24 cellular contexts compared by ENCODE assay signal in the genomic region with DNA sequence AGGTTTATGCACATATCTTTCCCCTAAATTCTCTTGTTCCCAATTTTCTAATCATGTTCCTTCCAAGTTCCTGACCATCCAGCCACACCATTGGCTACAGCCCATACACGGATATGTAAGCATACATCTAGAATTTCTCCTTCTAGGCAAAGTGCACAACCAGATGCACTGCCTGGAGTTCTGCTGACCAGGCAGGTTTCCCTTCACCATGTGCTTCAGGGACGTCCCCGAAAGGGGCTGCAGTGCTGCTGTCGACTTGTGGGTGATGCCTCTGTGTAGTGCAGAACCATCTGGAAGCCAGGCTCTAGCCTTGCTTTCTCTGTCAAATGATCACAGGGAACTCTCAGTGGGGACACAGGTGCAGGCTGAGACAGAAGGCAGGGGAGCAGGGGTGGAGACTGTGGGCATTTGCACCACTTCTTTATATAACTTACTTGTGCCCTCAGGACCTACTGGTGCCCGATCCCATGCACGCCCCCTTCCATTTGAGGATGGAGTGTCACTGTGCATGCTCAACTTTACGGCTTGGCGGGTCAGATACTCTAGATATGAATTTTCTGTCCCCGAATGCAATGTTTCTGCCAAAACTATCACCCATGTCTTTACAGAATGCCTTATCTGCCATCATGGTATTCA. TPM values are rescaled to one million over a fixed set of nuclear protein-coding genes. Genes with fewer than 3 reads are reported as not detected.
"Had no signal": no experiment of that assay in that cellular context is flagged by ENCODE, and none has a peak within 500 bp of the region (broad histone marks: within the 10 kb centered on the region; RNA-seq: fewer than 3 reads in every experiment).

No MANE protein-coding gene starts in this region.

- H3K36me3 Mint-ChIP-seq: activated CD8-positive, alpha-beta memory T cell treated with anti-CD3 and anti-CD28 coated beads, Interleukin-2, amount 10 ng/mL, durations not matched to agents 7 days and 5 days; activated naive CD8-positive, alpha-beta T cell treated with anti-CD3 and anti-CD28 coated beads for 36 hours had no signal

- H3K9me3 Mint-ChIP-seq: activated B cell treated with CpG ODN at 0.5 μM for 24 hours; activated CD4-positive, alpha-beta T cell treated with anti-CD3 and anti-CD28 coated beads, Interleukin-2, amount 10 ng/mL, durations not matched to agents 24 days and 14 days; activated naive CD8-positive, alpha-beta T cell treated with anti-CD3 and anti-CD28 coated beads for 36 hours; activated T-cell treated with anti-CD3 and anti-CD28 coated beads, Interleukin-2, amount 50 U/mL, for 24 hours; activated T-helper 1 cell treated with anti-CD3 and anti-CD28 coated beads, Interleukin-12 subunit alpha, Interleukin-12 subunit beta, Interleukin-2, Interleukin-4 antibody, amounts not matched to agents 30 ng/mL and 10 ng/mL and 1 ng/mL, durations not matched to agents 14 hours and 24 hours and 36 hours had no signal

- H3K27me3 Mint-ChIP-seq: activated B cell treated with CpG ODN at 0.5 μM for 24 hours; activated CD4-positive, alpha-beta T cell treated with anti-CD3 and anti-CD28 coated beads, Interleukin-2, amount 10 ng/mL, durations not matched to agents 24 days and 14 days; activated CD8-positive, alpha-beta memory T cell treated with anti-CD3 and anti-CD28 coated beads, Interleukin-2, amount 10 ng/mL, durations not matched to agents 7 days and 5 days; activated naive CD8-positive, alpha-beta T cell treated with anti-CD3 and anti-CD28 coated beads for 36 hours; activated T-cell treated with anti-CD3 and anti-CD28 coated beads, Interleukin-2, amount 50 U/mL, for 24 hours had no signal

- H3K4me3 Mint-ChIP-seq: activated B cell treated with CpG ODN at 0.5 μM for 24 hours; activated CD4-positive, alpha-beta T cell treated with anti-CD3 and anti-CD28 coated beads, Interleukin-2, amount 10 ng/mL, durations not matched to agents 24 days and 14 days; activated CD8-positive, alpha-beta memory T cell treated with anti-CD3 and anti-CD28 coated beads, Interleukin-2, amount 10 ng/mL, durations not matched to agents 7 days and 5 days; activated naive CD4-positive, alpha-beta T cell treated with anti-CD3 and anti-CD28 coated beads for 36 hours; activated naive CD8-positive, alpha-beta T cell treated with anti-CD3 and anti-CD28 coated beads for 36 hours; activated T-cell treated with anti-CD3 and anti-CD28 coated beads, Interleukin-2, amount 50 U/mL, for 24 hours; activated T-helper 1 cell treated with anti-CD3 and anti-CD28 coated beads, Interleukin-12 subunit alpha, Interleukin-12 subunit beta, Interleukin-2, Interleukin-4 antibody, amounts not matched to agents 30 ng/mL and 10 ng/mL and 1 ng/mL, durations not matched to agents 14 hours and 24 hours and 36 hours had no signal

- H3K27ac Mint-ChIP-seq: activated B cell treated with CpG ODN at 0.5 μM for 24 hours; activated CD4-positive, alpha-beta T cell treated with anti-CD3 and anti-CD28 coated beads, Interleukin-2, amount 10 ng/mL, durations not matched to agents 24 days and 14 days; activated CD8-positive, alpha-beta memory T cell treated with anti-CD3 and anti-CD28 coated beads, Interleukin-2, amount 10 ng/mL, durations not matched to agents 7 days and 5 days; activated naive CD4-positive, alpha-beta T cell treated with anti-CD3 and anti-CD28 coated beads for 36 hours; activated naive CD8-positive, alpha-beta T cell treated with anti-CD3 and anti-CD28 coated beads for 36 hours; activated T-cell treated with anti-CD3 and anti-CD28 coated beads, Interleukin-2, amount 50 U/mL, for 24 hours; activated T-helper 1 cell treated with anti-CD3 and anti-CD28 coated beads, Interleukin-12 subunit alpha, Interleukin-12 subunit beta, Interleukin-2, Interleukin-4 antibody, amounts not matched to agents 30 ng/mL and 10 ng/mL and 1 ng/mL, durations not matched to agents 14 hours and 24 hours and 36 hours had no signal

- H3K4me1 Mint-ChIP-seq: activated B cell treated with CpG ODN at 0.5 μM for 24 hours; activated CD4-positive, alpha-beta T cell treated with anti-CD3 and anti-CD28 coated beads, Interleukin-2, amount 10 ng/mL, durations not matched to agents 24 days and 14 days; activated CD8-positive, alpha-beta memory T cell treated with anti-CD3 and anti-CD28 coated beads, Interleukin-2, amount 10 ng/mL, durations not matched to agents 7 days and 5 days; activated naive CD8-positive, alpha-beta T cell treated with anti-CD3 and anti-CD28 coated beads for 36 hours had no signal

- ATAC-seq: activated CD8-positive, alpha-beta memory T cell treated with anti-CD3 and anti-CD28 coated beads, Interleukin-2, amount 10 ng/mL, durations not matched to agents 7 days and 5 days; PC-3 had no signal

- DNase-seq: activated B cell treated with CpG ODN at 0.5 μM for 24 hours; activated CD4-positive, alpha-beta T cell treated with anti-CD3 and anti-CD28 coated beads for 1 hour; activated CD4-positive, alpha-beta T cell treated with anti-CD3 and anti-CD28 coated beads, Interleukin-2, amount 10 ng/mL, durations not matched to agents 24 days and 14 days; activated CD4-positive, alpha-beta T cell treated with anti-CD3 and anti-CD28 coated beads, Interleukin-2, amount 50 U/mL, for 48 hours; activated CD8-positive, alpha-beta memory T cell treated with anti-CD3 and anti-CD28 coated beads, Interleukin-2, amount 10 ng/mL, durations not matched to agents 7 days and 5 days; activated gamma-delta T cell; activated naive CD4-positive, alpha-beta T cell treated with anti-CD3 and anti-CD28 coated beads for 36 hours; activated naive CD8-positive, alpha-beta T cell treated with anti-CD3 and anti-CD28 coated beads for 36 hours; activated T-cell treated with anti-CD3 and anti-CD28 coated beads, Interleukin-2, amount 50 U/mL, for 24 hours; caudate nucleus; KG1; NCI-H1092; NCI-H1417; NCI-H1930; NCI-H2171; NCI-H226; NCI-H526 treated with DMSO at 0.1 percent for 48 hours; PC-3; SIG-M5; T-helper 2 cell; T1000 had no signal

RNA-seq across cellular contexts. Expression of a gene that starts 37.5 kb away (rescaled TPM):
- total RNA-seq: activated B cell treated with CpG ODN at 0.5 μM for 24 hours; activated CD4-positive, alpha-beta T cell treated with anti-CD3 and anti-CD28 coated beads, Interleukin-2, amount 10 ng/mL, durations not matched to agents 24 days and 14 days; activated CD8-positive, alpha-beta memory T cell treated with anti-CD3 and anti-CD28 coated beads, Interleukin-2, amount 10 ng/mL, durations not matched to agents 7 days and 5 days; activated naive CD4-positive, alpha-beta T cell treated with anti-CD3 and anti-CD28 coated beads for 36 hours; activated naive CD8-positive, alpha-beta T cell treated with anti-CD3 and anti-CD28 coated beads for 36 hours; activated T-helper 1 cell treated with anti-CD3 and anti-CD28 coated beads, Interleukin-12 subunit alpha, Interleukin-12 subunit beta, Interleukin-2, Interleukin-4 antibody, amounts not matched to agents 30 ng/mL and 10 ng/mL and 1 ng/mL, durations not matched to agents 14 hours and 24 hours and 36 hours; LHCN-M2; NCI-H460; PC-3 had no signal
